2 cellular contexts compared by ENCODE assay signal in the genomic region with DNA sequence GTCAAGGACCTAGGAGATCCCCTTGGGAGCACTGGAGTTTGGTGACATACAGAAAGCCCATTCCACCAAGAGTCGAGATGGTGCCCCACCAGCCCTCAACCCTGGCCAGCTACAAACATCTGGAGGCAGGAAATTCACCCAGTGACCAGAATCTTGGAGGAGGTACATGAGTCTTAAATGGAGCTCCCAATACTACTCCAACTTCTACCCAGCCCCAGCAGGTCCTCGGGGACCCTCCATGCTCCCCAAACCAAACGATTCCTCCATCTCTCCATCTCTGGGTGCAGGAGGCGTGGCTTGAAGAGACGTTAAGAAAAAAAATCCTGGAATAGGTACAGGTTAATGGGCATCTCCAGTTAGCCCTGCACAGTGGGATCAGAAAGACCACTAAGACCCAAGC.
TF ChIP-seq lines count a peak whose summit lies in the region.

No MANE protein-coding gene starts in this region.

TF ChIP-seq in IMR-90, 13 proteins besides CTCF, POLR2A, EP300 and RAD21:
- TF ChIP-seq FOS (IDR thresholded peaks at IDR 0.05; ENCODE audit: low read depth, low read length) (no peak), CHD1 (IDR thresholded peaks at IDR 0.05; ENCODE audit: low read depth, low read length) (no peak), NFE2L2 (IDR thresholded peaks at IDR 0.05; ENCODE audit: low read depth, low read length) (no peak), RCOR1 (IDR thresholded peaks at IDR 0.05; ENCODE audit: insufficient replicate concordance, low read length) (no peak), BHLHE40 (IDR thresholded peaks at IDR 0.05; ENCODE audit: low read depth, low read length) (no peak), MAFK (IDR thresholded peaks at IDR 0.05; ENCODE audit: low read depth, low read length) (no peak), RFX5 (IDR thresholded peaks at IDR 0.05; ENCODE audit: low read depth, low read length) (no peak), MAZ (IDR thresholded peaks at IDR 0.05; ENCODE audit: borderline replicate concordance, low read depth, low read length) (no peak), USF2 (IDR thresholded peaks at IDR 0.05; ENCODE audit: low read depth, low read length) (no peak)
- TF ChIP-seq, protein P1, sequence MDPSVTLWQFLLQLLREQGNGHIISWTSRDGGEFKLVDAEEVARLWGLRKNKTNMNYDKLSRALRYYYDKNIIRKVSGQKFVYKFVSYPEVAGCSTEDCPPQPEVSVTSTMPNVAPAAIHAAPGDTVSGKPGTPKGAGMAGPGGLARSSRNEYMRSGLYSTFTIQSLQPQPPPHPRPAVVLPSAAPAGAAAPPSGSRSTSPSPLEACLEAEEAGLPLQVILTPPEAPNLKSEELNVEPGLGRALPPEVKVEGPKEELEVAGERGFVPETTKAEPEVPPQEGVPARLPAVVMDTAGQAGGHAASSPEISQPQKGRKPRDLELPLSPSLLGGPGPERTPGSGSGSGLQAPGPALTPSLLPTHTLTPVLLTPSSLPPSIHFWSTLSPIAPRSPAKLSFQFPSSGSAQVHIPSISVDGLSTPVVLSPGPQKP (IDR thresholded peaks at IDR 0.05; ENCODE audit: borderline replicate concordance, low read depth, low read length), result no peak

TF ChIP-seq in K562, 482 proteins besides CTCF, POLR2A, EP300 and RAD21:
- no peak for TF ChIP-seq CEBPG (CRISPR knock-in tag; IDR thresholded peaks at IDR 0.05)
- no peak for TF ChIP-seq CEBPG (tag; conservative IDR thresholded peaks at IDR 0.05 in 1 of 2, IDR thresholded peaks at IDR 0.05 in 1 of 2)
- TF ChIP-seq E2F5 (CRISPR knock-in tag; IDR thresholded peaks at IDR 0.05), result no peak
- TF ChIP-seq CTCFL (IDR thresholded peaks at IDR 0.05; ENCODE audit: borderline replicate concordance, insufficient read depth, low read depth, low read length, poor library complexity, severe bottlenecking), result no peak
- TF ChIP-seq ZNF695 (CRISPR knock-in tag; IDR thresholded peaks at IDR 0.05), result no peak
- TF ChIP-seq TAF1 (IDR thresholded peaks at IDR 0.05; ENCODE audit: control insufficient read depth, extremely low read depth, insufficient read depth, low read length, severe bottlenecking), result no peak
- no peak for TF ChIP-seq IRF2 (CRISPR knock-in tag; IDR thresholded peaks at IDR 0.05)
- TF ChIP-seq, protein P2, sequence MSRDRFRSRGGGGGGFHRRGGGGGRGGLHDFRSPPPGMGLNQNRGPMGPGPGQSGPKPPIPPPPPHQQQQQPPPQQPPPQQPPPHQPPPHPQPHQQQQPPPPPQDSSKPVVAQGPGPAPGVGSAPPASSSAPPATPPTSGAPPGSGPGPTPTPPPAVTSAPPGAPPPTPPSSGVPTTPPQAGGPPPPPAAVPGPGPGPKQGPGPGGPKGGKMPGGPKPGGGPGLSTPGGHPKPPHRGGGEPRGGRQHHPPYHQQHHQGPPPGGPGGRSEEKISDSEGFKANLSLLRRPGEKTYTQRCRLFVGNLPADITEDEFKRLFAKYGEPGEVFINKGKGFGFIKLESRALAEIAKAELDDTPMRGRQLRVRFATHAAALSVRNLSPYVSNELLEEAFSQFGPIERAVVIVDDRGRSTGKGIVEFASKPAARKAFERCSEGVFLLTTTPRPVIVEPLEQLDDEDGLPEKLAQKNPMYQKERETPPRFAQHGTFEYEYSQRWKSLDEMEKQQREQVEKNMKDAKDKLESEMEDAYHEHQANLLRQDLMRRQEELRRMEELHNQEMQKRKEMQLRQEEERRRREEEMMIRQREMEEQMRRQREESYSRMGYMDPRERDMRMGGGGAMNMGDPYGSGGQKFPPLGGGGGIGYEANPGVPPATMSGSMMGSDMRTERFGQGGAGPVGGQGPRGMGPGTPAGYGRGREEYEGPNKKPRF (IDR thresholded peaks at IDR 0.05; ENCODE audit: low read depth, low read length), result no peak
- no peak for TF ChIP-seq DNMT1 (IDR thresholded peaks at IDR 0.05)
- TF ChIP-seq HIVEP1 (CRISPR knock-in tag; IDR thresholded peaks at IDR 0.05), result no peak
